18 cellular contexts compared by ENCODE assay signal in genomic region chr5:103094737-103095136, GRCh38.
"Had no signal": no experiment of that assay in that cellular context is flagged by ENCODE, and none has a peak within 500 bp of the region (broad histone marks: within the 10 kb centered on the region; RNA-seq: fewer than 3 reads in every experiment).

No MANE protein-coding gene starts in this region.

- H3K36me3 ChIP-seq: ovary had no signal

- ATAC-seq: activated CD4-positive, alpha-beta T cell treated with anti-CD3 and anti-CD28 coated beads for 36 hours; activated CD8-positive, alpha-beta memory T cell treated with anti-CD3 and anti-CD28 coated beads, Interleukin-2, amount 10 ng/mL, durations not matched to agents 7 days and 5 days; activated naive CD8-positive, alpha-beta T cell treated with anti-CD3 and anti-CD28 coated beads, Interleukin-2, amount 50 U/mL, for 24 hours had no signal

- H3K27ac ChIP-seq: esophagus muscularis mucosa, ovary, SK-N-MC, skin epidermis had no signal

- DNase-seq: activated CD4-positive, alpha-beta memory T cell treated with anti-CD3 and anti-CD28 coated beads for 36 hours; activated CD4-positive, alpha-beta T cell treated with anti-CD3 and anti-CD28 coated beads for 36 hours; activated CD8-positive, alpha-beta memory T cell treated with anti-CD3 and anti-CD28 coated beads, Interleukin-2, amount 10 ng/mL, durations not matched to agents 7 days and 5 days; activated naive CD4-positive, alpha-beta T cell treated with anti-CD3 and anti-CD28 coated beads for 36 hours; activated naive CD8-positive, alpha-beta T cell treated with anti-CD3 and anti-CD28 coated beads, Interleukin-2, amount 50 U/mL, for 24 hours; activated T-cell treated with anti-CD3 and anti-CD28 coated beads, Interleukin-2, amount 50 U/mL, for 1 hour; caudate nucleus; ovary; stimulated activated CD4-positive, alpha-beta T cell treated with anti-CD3 and anti-CD28 coated beads, Interleukin-15, amount 100 ng/mL, for 24 hours; stimulated activated CD4-positive, alpha-beta T cell treated with anti-CD3 and anti-CD28 coated beads, Interleukin-4, amount 100 ng/mL, for 1 hour; stimulated activated naive CD4-positive, alpha-beta T cell had no signal

- H3K4me3 ChIP-seq: esophagus muscularis mucosa, lung, ovary, SK-N-MC, skin epidermis had no signal

- H3K27ac Mint-ChIP-seq: activated CD4-positive, alpha-beta memory T cell treated with anti-CD3 and anti-CD28 coated beads for 36 hours; activated CD4-positive, alpha-beta T cell treated with anti-CD3 and anti-CD28 coated beads for 36 hours; activated CD8-positive, alpha-beta memory T cell treated with anti-CD3 and anti-CD28 coated beads, Interleukin-2, amount 10 ng/mL, durations not matched to agents 7 days and 5 days; activated naive CD4-positive, alpha-beta T cell treated with anti-CD3 and anti-CD28 coated beads for 36 hours; activated naive CD8-positive, alpha-beta T cell treated with anti-CD3 and anti-CD28 coated beads, Interleukin-2, amount 50 U/mL, for 24 hours; activated T-helper 2 cell treated with anti-CD3 and anti-CD28 coated beads, Interferon-gamma antibody, Interleukin-2, Interleukin-4, amounts not matched to agents 10 μg/mL and 5 μg/mL and 100 μg/mL, durations not matched to agents 14 hours and 24 hours and 36 hours had no signal

- H3K4me3 Mint-ChIP-seq: activated CD4-positive, alpha-beta memory T cell treated with anti-CD3 and anti-CD28 coated beads for 36 hours; activated CD4-positive, alpha-beta T cell treated with anti-CD3 and anti-CD28 coated beads for 36 hours; activated CD8-positive, alpha-beta memory T cell treated with anti-CD3 and anti-CD28 coated beads, Interleukin-2, amount 10 ng/mL, durations not matched to agents 7 days and 5 days; activated naive CD4-positive, alpha-beta T cell treated with anti-CD3 and anti-CD28 coated beads for 36 hours; activated naive CD8-positive, alpha-beta T cell treated with anti-CD3 and anti-CD28 coated beads, Interleukin-2, amount 50 U/mL, for 24 hours had no signal

- FAIRE-seq: colon, endometrium had no signal

- H3K9me3 Mint-ChIP-seq: activated CD4-positive, alpha-beta memory T cell treated with anti-CD3 and anti-CD28 coated beads for 36 hours; activated naive CD4-positive, alpha-beta T cell treated with anti-CD3 and anti-CD28 coated beads for 36 hours; activated naive CD8-positive, alpha-beta T cell treated with anti-CD3 and anti-CD28 coated beads, Interleukin-2, amount 50 U/mL, for 24 hours; activated T-helper 2 cell treated with anti-CD3 and anti-CD28 coated beads, Interferon-gamma antibody, Interleukin-2, Interleukin-4, amounts not matched to agents 10 μg/mL and 5 μg/mL and 100 μg/mL, durations not matched to agents 14 hours and 24 hours and 36 hours had no signal

- H3K4me1 Mint-ChIP-seq: activated CD4-positive, alpha-beta T cell treated with anti-CD3 and anti-CD28 coated beads for 36 hours; activated CD8-positive, alpha-beta memory T cell treated with anti-CD3 and anti-CD28 coated beads, Interleukin-2, amount 10 ng/mL, durations not matched to agents 7 days and 5 days; activated naive CD8-positive, alpha-beta T cell treated with anti-CD3 and anti-CD28 coated beads, Interleukin-2, amount 50 U/mL, for 24 hours had no signal

- H3K27me3 Mint-ChIP-seq: activated CD4-positive, alpha-beta memory T cell treated with anti-CD3 and anti-CD28 coated beads for 36 hours; activated CD4-positive, alpha-beta T cell treated with anti-CD3 and anti-CD28 coated beads for 36 hours; activated CD8-positive, alpha-beta memory T cell treated with anti-CD3 and anti-CD28 coated beads, Interleukin-2, amount 10 ng/mL, durations not matched to agents 7 days and 5 days; activated naive CD8-positive, alpha-beta T cell treated with anti-CD3 and anti-CD28 coated beads, Interleukin-2, amount 50 U/mL, for 24 hours had no signal

- H3K27me3 ChIP-seq: esophagus muscularis mucosa, ovary had no signal

- H3K4me1 ChIP-seq: esophagus muscularis mucosa had no signal

- H3K9me3 ChIP-seq: esophagus muscularis mucosa, ovary had no signal
